Comparison of ENCODE assay signal across 17 cellular contexts in the genomic region with DNA sequence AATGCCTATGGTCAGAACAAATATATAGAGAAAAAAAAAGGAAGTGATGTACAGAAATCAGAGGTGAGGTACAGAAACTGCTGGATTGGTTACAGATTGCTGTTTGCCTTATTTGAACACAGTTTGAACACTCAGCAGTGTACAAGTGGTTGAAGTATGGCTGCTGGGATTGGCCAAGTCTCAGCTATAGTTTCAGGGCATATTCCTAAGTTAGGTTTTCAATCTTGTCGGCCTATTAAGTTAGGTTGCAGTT.
DNase-seq lines count a peak whose midpoint lies in the region; ATAC-seq, FAIRE-seq and TF ChIP-seq lines count a peak whose summit lies in the region.
"Had no signal": no experiment of that assay in that cellular context is flagged by ENCODE, and none has a peak within 500 bp of the region (broad histone marks: within the 10 kb centered on the region; RNA-seq: fewer than 3 reads in every experiment).

No MANE protein-coding gene starts in this region.

- no peak for DNase-seq in IMR-90
- DNase-seq in astrocyte (ENCODE audit: low read depth) = no peak
- DNase-seq in smooth muscle cell (lab: John Stamatoyannopoulos, UW; ENCODE audit: unreplicated experiment) = no peak
- DNase-seq in C1 segment of cervical spinal cord (lab: John Stamatoyannopoulos, UW) = no peak
- no peak for DNase-seq in NCI-H2196 (lab: John Stamatoyannopoulos, UW; ENCODE audit: unreplicated experiment)
- DNase-seq: COR-L47, HCEC 1CT, MG63, NCI-H2227 treated with DMSO at 0.1 percent for 48 hours had no signal

- H4K91ac ChIP-seq in IMR-90 (ENCODE audit: insufficient read depth, low read depth, low read length) = no peak overlapping the region

- no peak overlapping the region for H3K4me3 Mint-ChIP-seq in astrocyte (ENCODE audit: unreplicated experiment)
- H3K4me3 Mint-ChIP-seq: CD4-positive, alpha-beta memory T cell; T-helper 2 cell treated with Interferon-gamma antibody and Interleukin-4, amounts not matched to agents 5 μg/mL and 100 μg/mL, for 36 hours had no signal

- WGBS in IMR-90 (ENCODE audit: extremely low coverage in 2 of 2, insufficient read length in 1 of 2), 2 experiments = 100% methylated on average over 1 of the region's 1 CpG; no CpG with 5 or more reads in 1 of the 2 experiments
- 100% methylated on average over 1 of the region's 1 CpG for WGBS in smooth muscle cell (ENCODE audit: low lambda C conversion rate)

- H2BK120ac ChIP-seq in IMR-90 (ENCODE audit: low read depth, low read length) = no peak overlapping the region

- POLR2A ChIA-PET in IMR-90 (lab: Charles Lee; ENCODE audit: unreplicated experiment) = no interaction called here

- in situ Hi-C loops in IMR-90 (cut with MboI; ENCODE audit: low sequenced_read_pairs) = no loop called here

- no peaks in the 10 kb centered on the region for H3K27me3 ChIP-seq in IMR-90 (ENCODE audit: control insufficient read depth, insufficient read depth, low read length)
- H3K27me3 ChIP-seq in astrocyte (ENCODE audit: insufficient read depth, low read length) = no peaks in the 10 kb centered on the region
- H3K27me3 ChIP-seq in smooth muscle cell (ENCODE audit: low read depth) = no peaks in the 10 kb centered on the region
- H3K27me3 ChIP-seq: BLaER1 treated with 17β-estradiol and CSF1 and Interleukin-3, amounts not matched to agents 10 nM and 100 nM; MG63; SJCRH30 had no signal

- H3K27ac ChIP-seq in IMR-90 (ENCODE audit: insufficient read depth, low read length) (no peak overlapping the region), astrocyte (ENCODE audit: low read depth, low read length) (no peak overlapping the region), smooth muscle cell (ENCODE audit: low read depth) (no peak overlapping the region)
- H3K27ac ChIP-seq: A549; BLaER1 treated with 17β-estradiol and CSF1 and Interleukin-3, amounts not matched to agents 10 nM and 100 nM; HL-60; SJCRH30 had no signal

- no peak overlapping the region for H2AFZ ChIP-seq in IMR-90 (replicated peaks; ENCODE audit: low read length, poor library complexity)
- no peak overlapping the region for H2AFZ ChIP-seq in astrocyte (ENCODE audit: low read depth, low read length)
- H2AFZ ChIP-seq in smooth muscle cell (ENCODE audit: low read depth) = peak overlapping the region; percentile 19

- TF ChIP-seq RAD21 in IMR-90 (IDR thresholded peaks at IDR 0.05; ENCODE audit: low read length) = no peak

- ATAC-seq in HG02678 (IDR thresholded peaks at IDR 0.05; ENCODE audit: unreplicated experiment) = peak; percentile 14
- ATAC-seq in IMR-90 (ENCODE audit: low read depth) = no peak
- ATAC-seq in HG02642 (IDR thresholded peaks at IDR 0.05; ENCODE audit: poor library complexity, unreplicated experiment) = no peak

- H3K79me2 ChIP-seq in astrocyte (ENCODE audit: insufficient read depth, low read length) (no peaks in the 10 kb centered on the region), smooth muscle cell (ENCODE audit: low read depth) (no peaks in the 10 kb centered on the region)

- no peak overlapping the region for H3K56ac ChIP-seq in IMR-90 (ENCODE audit: extremely low read depth, insufficient read depth, low read length)

- peaks cover 10% of the 10 kb centered on the region for H3K9me3 Mint-ChIP-seq in astrocyte (ENCODE audit: unreplicated experiment)
- H3K9me3 Mint-ChIP-seq: T-helper 2 cell treated with Interferon-gamma antibody and Interleukin-4, amounts not matched to agents 5 μg/mL and 100 μg/mL, for 36 hours had no signal

- H3K18ac ChIP-seq in IMR-90 (ENCODE audit: low read depth, low read length) = no peak overlapping the region

- H3K9me3 ChIP-seq in IMR-90 (ENCODE audit: control insufficient read depth, insufficient read depth, low read length) = no peaks in the 10 kb centered on the region
- H3K9me3 ChIP-seq in astrocyte (ENCODE audit: insufficient read depth, low read depth, low read length) = no peaks in the 10 kb centered on the region
- H3K9me3 ChIP-seq in smooth muscle cell (replicated peaks; ENCODE audit: low read depth) = no peaks in the 10 kb centered on the region
- H3K9me3 ChIP-seq: A549, MG63 had no signal

- H4K20me1 ChIP-seq in IMR-90 (ENCODE audit: insufficient read depth, low read length) (no peaks in the 10 kb centered on the region), astrocyte (ENCODE audit: insufficient read depth, low read length) (no peaks in the 10 kb centered on the region), smooth muscle cell (ENCODE audit: low read depth) (no peaks in the 10 kb centered on the region)
- H4K20me1 ChIP-seq: BLaER1 treated with 17β-estradiol and CSF1 and Interleukin-3, amounts not matched to agents 10 nM and 100 nM had no signal

- no peak overlapping the region for H2BK20ac ChIP-seq in IMR-90 (ENCODE audit: low read depth, low read length)

- H3K4me3 ChIP-seq in IMR-90 (ENCODE audit: insufficient read depth, low read depth, low read length) (no peak overlapping the region), astrocyte (ENCODE audit: insufficient read depth, low read depth, low read length) (no peak overlapping the region), smooth muscle cell (no peak overlapping the region)
- H3K4me3 ChIP-seq: A549; BLaER1 treated with 17β-estradiol and CSF1 and Interleukin-3, amounts not matched to agents 10 nM and 100 nM; MG63; SJCRH30 had no signal

- peak; percentile 32 for FAIRE-seq in astrocyte (lab: Jason Lieb, UNC)

- TF ChIP-seq CTCF in IMR-90 (conservative IDR thresholded peaks at IDR 0.05; ENCODE audit: low read depth, low read length) (no peak), astrocyte (IDR thresholded peaks at IDR 0.05; ENCODE audit: insufficient read depth, low read depth, low read length) (no peak), smooth muscle cell (IDR thresholded peaks at IDR 0.05; ENCODE audit: borderline replicate concordance, insufficient read depth, poor library complexity, severe bottlenecking) (no peak)

- no peak overlapping the region for H3K4ac ChIP-seq in IMR-90 (ENCODE audit: low read depth, low read length)

- H2BK15ac ChIP-seq in IMR-90 (ENCODE audit: low read depth, low read length) = peak overlapping the region; percentile 52; the same call in 1 of the 3 replicates

- no peak overlapping the region for H4K5ac ChIP-seq in IMR-90 (ENCODE audit: low read depth, low read length)

- H3K79me1 ChIP-seq in IMR-90 (ENCODE audit: low read depth in 1 of 2, low read length in 2 of 2) = no peaks in the 10 kb centered on the region

- no peaks in the 10 kb centered on the region for H3K9me1 ChIP-seq in IMR-90 (ENCODE audit: insufficient read depth, low read length)

- peaks cover 2% of the 10 kb centered on the region for H3K36me3 Mint-ChIP-seq in astrocyte (ENCODE audit: low read depth, unreplicated experiment)
- H3K36me3 Mint-ChIP-seq: CD4-positive, alpha-beta memory T cell had no signal

- intact Hi-C loops in IMR-90 (cut with micrococcal nuclease) = loop anchor here (5.0 to 10.0 kb wide), 4 partner anchors 239 to 677 kb away; no protein-coding TSS in a partner anchor

- H3K14ac ChIP-seq in IMR-90 (replicated peaks; ENCODE audit: low read depth, low read length) = no peak overlapping the region

- H4K8ac ChIP-seq in IMR-90 (ENCODE audit: low read depth in 2 of 2, low read length in 2 of 2) = no peak overlapping the region

- H3K27ac Mint-ChIP-seq in astrocyte (ENCODE audit: unreplicated experiment) = no peak overlapping the region
- H3K27ac Mint-ChIP-seq: CD4-positive, alpha-beta memory T cell; T-helper 2 cell treated with Interferon-gamma antibody and Interleukin-4, amounts not matched to agents 5 μg/mL and 100 μg/mL, for 36 hours had no signal

- H3K36me3 ChIP-seq in IMR-90 (ENCODE audit: control insufficient read depth, insufficient read depth, low read length) = no peaks in the 10 kb centered on the region
- no peaks in the 10 kb centered on the region for H3K36me3 ChIP-seq in astrocyte (ENCODE audit: insufficient read depth, low read length)
- H3K36me3 ChIP-seq in smooth muscle cell (ENCODE audit: low read depth) = no peaks in the 10 kb centered on the region
- H3K36me3 ChIP-seq: BLaER1 treated with 17β-estradiol and CSF1 and Interleukin-3, amounts not matched to agents 10 nM and 100 nM; MG63; SJCRH30 had no signal

- H2AK5ac ChIP-seq in IMR-90 (ENCODE audit: low read depth, low read length) = no peak overlapping the region; the same call in 1 of the 2 replicates

- H3K27me3 Mint-ChIP-seq in astrocyte (ENCODE audit: low read depth, unreplicated experiment) = no peaks in the 10 kb centered on the region

- TF ChIP-seq POLR2A in IMR-90 (IDR thresholded peaks at IDR 0.05; ENCODE audit: low read depth, low read length) = no peak

- H2BK5ac ChIP-seq in IMR-90 (ENCODE audit: low read depth, low read length, poor library complexity, severe bottlenecking) = no peak overlapping the region

- H3F3A ChIP-seq in smooth muscle cell (ENCODE audit: low read depth) = no peaks in the 10 kb centered on the region

- no peak overlapping the region for H3K23ac ChIP-seq in IMR-90 (ENCODE audit: low read depth, low read length)

- no TSS peak for BruUV-seq in IMR-90 (replicated peaks; lab: Mats Ljungman, UMichigan)

- no peak overlapping the region for H3K4me2 ChIP-seq in IMR-90 (ENCODE audit: low read depth, low read length)
- no peak overlapping the region for H3K4me2 ChIP-seq in astrocyte (ENCODE audit: low read length)
- H3K4me2 ChIP-seq in smooth muscle cell = no peak overlapping the region
- H3K4me2 ChIP-seq: A549; BLaER1 treated with 17β-estradiol and CSF1 and Interleukin-3, amounts not matched to agents 10 nM and 100 nM had no signal

- CTCF ChIA-PET in IMR-90 (lab: Yijun Ruan, JAX) = no interaction called here

- H3K9ac ChIP-seq in IMR-90 (ENCODE audit: low read depth, low read length) (no peak overlapping the region), astrocyte (ENCODE audit: low read length) (no peak overlapping the region), smooth muscle cell (ENCODE audit: low read depth) (no peak overlapping the region)
- H3K9ac ChIP-seq: BLaER1 treated with 17β-estradiol and CSF1 and Interleukin-3, amounts not matched to agents 10 nM and 100 nM had no signal

- dilution Hi-C loops in IMR-90 (cut with HindIII; ENCODE audit: low sequenced_read_pairs, unreplicated experiment) = no loop called here

- H3K4me1 ChIP-seq in IMR-90 (ENCODE audit: control insufficient read depth, insufficient read depth, low read length) (no peaks in the 10 kb centered on the region), astrocyte (ENCODE audit: insufficient read depth, low read length) (no peaks in the 10 kb centered on the region), smooth muscle cell (ENCODE audit: low read depth) (no peaks in the 10 kb centered on the region)
- H3K4me1 ChIP-seq: A549; BLaER1 treated with 17β-estradiol and CSF1 and Interleukin-3, amounts not matched to agents 10 nM and 100 nM had no signal

- H3K4me1 Mint-ChIP-seq in astrocyte (ENCODE audit: low read depth, unreplicated experiment) = no peaks in the 10 kb centered on the region
- H3K4me1 Mint-ChIP-seq: CD4-positive, alpha-beta memory T cell had no signal

- no peak overlapping the region for H2AK9ac ChIP-seq in IMR-90 (replicated peaks; ENCODE audit: low read depth, low read length, poor library complexity)

TF ChIP-seq in IMR-90, 13 proteins besides CTCF, POLR2A, EP300 and RAD21 (continues in another document):
- TF ChIP-seq NFE2L2 (IDR thresholded peaks at IDR 0.05; ENCODE audit: low read depth, low read length) (no peak), BHLHE40 (IDR thresholded peaks at IDR 0.05; ENCODE audit: low read depth, low read length) (no peak), SMC3 (IDR thresholded peaks at IDR 0.05; ENCODE audit: low read depth, low read length) (no peak), CHD1 (IDR thresholded peaks at IDR 0.05; ENCODE audit: low read depth, low read length) (no peak)
